In genomic region chr17:49343273-49343672, GRCh38 we compare ENCODE assay signal across 8 cellular contexts. TPM values are rescaled to one million over a fixed set of nuclear protein-coding genes. Genes with fewer than 3 reads are reported as not detected.
DNase-seq lines count a peak whose midpoint lies in the region; ATAC-seq and TF ChIP-seq lines count a peak whose summit lies in the region.

No MANE protein-coding gene starts in this region.

- no peak for TF ChIP-seq CTCF in DOHH2 (IDR thresholded peaks at IDR 0.05; ENCODE audit: low read depth, low read length, poor library complexity, severe bottlenecking)

- peaks cover 36% of the 10 kb centered on the region for H3K4me1 ChIP-seq in DOHH2 (ENCODE audit: control insufficient read depth, low read length)

- peak; percentile 28 for ATAC-seq in memory B cell (ENCODE audit: low read depth)
- no peak for ATAC-seq in GM19351 (IDR thresholded peaks at IDR 0.05; ENCODE audit: unreplicated experiment)

- intact Hi-C loops in activated T-helper 1 cell treated with anti-CD3 and anti-CD28 coated beads, Interleukin-12 subunit alpha, Interleukin-12 subunit beta, Interleukin-2, Interleukin-4 antibody, amounts not matched to agents 30 ng/mL and 10 ng/mL and 1 ng/mL, durations not matched to agents 14 hours and 24 hours and 36 hours (cut with micrococcal nuclease): loop anchor here (1.0 to 5.0 kb wide), 5 partner anchors 15 to 502 kb away; partner anchors contain the start of gene PHB1

- peak overlapping the region; percentile 72 for H3K4me3 Mint-ChIP-seq in activated T-helper 1 cell treated with anti-CD3 and anti-CD28 coated beads, Interleukin-12 subunit alpha, Interleukin-12 subunit beta, Interleukin-2, Interleukin-4 antibody, amounts not matched to agents 30 ng/mL and 10 ng/mL and 1 ng/mL, durations not matched to agents 14 hours and 24 hours and 36 hours
- H3K4me3 Mint-ChIP-seq in memory B cell: peak overlapping the region; percentile 76

- H3K9me3 ChIP-seq in DOHH2 (ENCODE audit: control insufficient read depth, insufficient read depth, low read length): no peaks in the 10 kb centered on the region

- H3K27ac ChIP-seq in DOHH2 (ENCODE audit: low read depth, low read length): no peak overlapping the region

- no peaks in the 10 kb centered on the region for H3F3A ChIP-seq in DOHH2 (ENCODE audit: control insufficient read depth, insufficient read depth)

- H3K4me1 Mint-ChIP-seq in activated T-helper 1 cell treated with anti-CD3 and anti-CD28 coated beads, Interleukin-12 subunit alpha, Interleukin-12 subunit beta, Interleukin-2, Interleukin-4 antibody, amounts not matched to agents 30 ng/mL and 10 ng/mL and 1 ng/mL, durations not matched to agents 14 hours and 24 hours and 36 hours (ENCODE audit: low read depth): peaks cover 62% of the 10 kb centered on the region
- H3K4me1 Mint-ChIP-seq in memory B cell: peaks cover 30% of the 10 kb centered on the region

- H3K9me3 Mint-ChIP-seq in activated T-helper 1 cell treated with anti-CD3 and anti-CD28 coated beads, Interleukin-12 subunit alpha, Interleukin-12 subunit beta, Interleukin-2, Interleukin-4 antibody, amounts not matched to agents 30 ng/mL and 10 ng/mL and 1 ng/mL, durations not matched to agents 14 hours and 24 hours and 36 hours: no peaks in the 10 kb centered on the region
- H3K9me3 Mint-ChIP-seq in memory B cell: no peaks in the 10 kb centered on the region

- H3K27ac Mint-ChIP-seq in activated T-helper 1 cell treated with anti-CD3 and anti-CD28 coated beads, Interleukin-12 subunit alpha, Interleukin-12 subunit beta, Interleukin-2, Interleukin-4 antibody, amounts not matched to agents 30 ng/mL and 10 ng/mL and 1 ng/mL, durations not matched to agents 14 hours and 24 hours and 36 hours: peak overlapping the region; percentile 83
- H3K27ac Mint-ChIP-seq in memory B cell: peak overlapping the region; percentile 88

- no peaks in the 10 kb centered on the region for H3K27me3 ChIP-seq in DOHH2 (ENCODE audit: control insufficient read depth, low read length)

- peaks cover 84% of the 10 kb centered on the region for H3K79me2 ChIP-seq in DOHH2 (ENCODE audit: control insufficient read depth, low read length)

- H3K4me3 ChIP-seq in DOHH2 (ENCODE audit: low read length): no peak overlapping the region

- peak; percentile 47 to 78 for DNase-seq in Kasumi-1 (lab: John Stamatoyannopoulos, UW)
- no peak for DNase-seq in activated T-helper 1 cell treated with anti-CD3 and anti-CD28 coated beads, Interleukin-12 subunit alpha, Interleukin-12 subunit beta, Interleukin-2, Interleukin-4 antibody, amounts not matched to agents 30 ng/mL and 10 ng/mL and 1 ng/mL, durations not matched to agents 14 hours and 24 hours and 36 hours (ENCODE audit: low spot score)
- no peak for DNase-seq in memory B cell (ENCODE audit: low spot score in 2 of 2)
- no peak for DNase-seq in NCI-H2227 (lab: John Stamatoyannopoulos, UW; ENCODE audit: unreplicated experiment)
- DNase-seq in D341Med (ENCODE audit: low spot score): no peak
- DNase-seq in DMS153 (lab: John Stamatoyannopoulos, UW): no peak

- H3K36me3 Mint-ChIP-seq in activated T-helper 1 cell treated with anti-CD3 and anti-CD28 coated beads, Interleukin-12 subunit alpha, Interleukin-12 subunit beta, Interleukin-2, Interleukin-4 antibody, amounts not matched to agents 30 ng/mL and 10 ng/mL and 1 ng/mL, durations not matched to agents 14 hours and 24 hours and 36 hours (ENCODE audit: low read depth): peaks cover 5% of the 10 kb centered on the region
- peaks cover 6% of the 10 kb centered on the region for H3K36me3 Mint-ChIP-seq in memory B cell

- H3K9me2 ChIP-seq in DOHH2 (replicated peaks; ENCODE audit: control insufficient read depth, low read length): no peaks in the 10 kb centered on the region

- no peaks in the 10 kb centered on the region; the same call in 1 of the 2 replicates for H3K36me3 ChIP-seq in DOHH2 (ENCODE audit: control insufficient read depth, low read length)

- no peaks in the 10 kb centered on the region for H4K20me1 ChIP-seq in DOHH2 (ENCODE audit: control insufficient read depth, insufficient read depth, low read depth, low read length)

- H3K4me2 ChIP-seq in DOHH2 (ENCODE audit: low read length): peak overlapping the region; percentile 47

- peaks cover 2% of the 10 kb centered on the region for H3K27me3 Mint-ChIP-seq in activated T-helper 1 cell treated with anti-CD3 and anti-CD28 coated beads, Interleukin-12 subunit alpha, Interleukin-12 subunit beta, Interleukin-2, Interleukin-4 antibody, amounts not matched to agents 30 ng/mL and 10 ng/mL and 1 ng/mL, durations not matched to agents 14 hours and 24 hours and 36 hours (ENCODE audit: insufficient read depth)
- no peaks in the 10 kb centered on the region for H3K27me3 Mint-ChIP-seq in memory B cell

RNA-seq across cellular contexts. Expression of gene ZNF652, which starts 18.8 kb away (rescaled TPM):
- 6.3 and 7.5 TPM in 2 replicates for total RNA-seq in activated T-helper 1 cell treated with anti-CD3 and anti-CD28 coated beads, Interleukin-12 subunit alpha, Interleukin-12 subunit beta, Interleukin-2, Interleukin-4 antibody, amounts not matched to agents 30 ng/mL and 10 ng/mL and 1 ng/mL, durations not matched to agents 14 hours and 24 hours and 36 hours

Comparison
In these comparisons a context has a peak if more than half of its experiments do, and no peak if none do; other contexts are left out.
1. DNase-seq: peak in Kasumi-1 (2 of 2); none in activated T-helper 1 cell treated with anti-CD3 and anti-CD28 coated beads, Interleukin-12 subunit alpha, Interleukin-12 subunit beta, Interleukin-2, Interleukin-4 antibody, amounts not matched to agents 30 ng/mL and 10 ng/mL and 1 ng/mL, durations not matched to agents 14 hours and 24 hours and 36 hours (single experiment), memory B cell (0 of 2), NCI-H2227 (single experiment), D341Med (single experiment) and DMS153 (single experiment).